ENCODE assay signal across 8 cellular contexts in the genomic region with DNA sequence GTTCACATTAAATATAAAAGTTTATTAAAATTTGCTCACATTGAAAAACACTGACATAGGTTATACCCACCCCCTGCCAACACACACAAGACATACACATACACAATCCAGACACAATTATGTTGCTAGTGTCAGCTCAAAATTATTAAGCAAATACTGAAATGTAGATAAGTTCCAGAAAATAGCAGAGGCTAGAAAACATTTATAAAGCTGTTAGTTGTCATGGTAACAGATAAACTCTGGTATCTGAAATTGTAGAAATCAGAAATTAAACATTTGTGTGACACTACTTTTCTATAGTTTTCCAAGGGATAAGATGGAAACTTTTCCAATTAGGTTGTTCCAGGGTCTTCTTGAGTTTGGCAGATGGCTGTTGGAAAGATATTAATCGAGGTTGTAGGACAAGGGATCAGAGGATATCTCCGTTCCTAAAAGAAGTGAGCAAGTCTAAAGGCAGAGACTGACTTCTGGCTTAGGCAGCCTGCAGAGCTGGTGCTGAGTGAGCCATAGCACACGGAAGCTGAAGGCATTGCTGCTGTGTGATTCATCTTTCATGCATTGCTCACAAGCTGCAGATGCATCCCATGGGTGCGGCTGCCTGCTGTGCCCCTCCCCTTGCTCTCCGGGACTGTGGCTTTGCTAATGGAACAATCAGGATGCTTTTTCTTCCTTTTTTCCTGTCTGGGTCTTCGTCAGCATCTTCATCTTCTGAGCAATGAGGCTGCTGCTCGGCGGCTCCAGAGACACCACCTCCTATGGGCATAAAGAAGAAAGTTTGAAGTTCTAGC.
A peak's percentile ranks its signal among the peaks of the same experiment; 100 is the strongest.
DNase-seq lines count a peak whose midpoint lies in the region; ATAC-seq, FAIRE-seq and TF ChIP-seq lines count a peak whose summit lies in the region.

No MANE protein-coding gene starts in this region.

- H3K27me3 ChIP-seq in HepG2 (ENCODE audit: control insufficient read depth in 1 of 2, insufficient read depth in 2 of 2, low read length in 2 of 2) (peaks cover 1 to 3% of the 10 kb centered on the region in 2 experiments; a peak in 1 of 5 replicates), spleen (replicated peaks in 1 of 7) (peaks cover 0 to 23% (median 0%) of the 10 kb centered on the region in 7 donors)

- TF ChIP-seq POLR2A in HepG2 (IDR thresholded peaks at IDR 0.05; ENCODE audit: insufficient read depth in 1 of 2, low read depth in 2 of 2, low read length in 2 of 2) (no peak), spleen (IDR thresholded peaks at IDR 0.05) (no peak)

- intact Hi-C loops in HepG2 (cut with micrococcal nuclease; ENCODE audit: unreplicated experiment) (no loop called here), spleen (cut with DNase I; ENCODE audit: low total_unique reads) (loop anchor here (10.0 kb wide), 1 partner anchor 56 kb away; no protein-coding TSS in a partner anchor)

- ATAC-seq in HepG2 = no peak
- ATAC-seq in stimulated activated naive B cell treated with anti-CD40 and anti-IgM and Interleukin-4, amounts not matched to agents 10 μg/mL and 1 μg/mL and 100 μg/mL, for 72 hours (replicated peaks) = no peak
- no peak for ATAC-seq in GM19023 (IDR thresholded peaks at IDR 0.05; ENCODE audit: unreplicated experiment)
- no peak for ATAC-seq in HG03159 (IDR thresholded peaks at IDR 0.05; ENCODE audit: unreplicated experiment)

- H3K4me1 Mint-ChIP-seq in stimulated activated naive B cell treated with anti-CD40 and anti-IgM and Interleukin-4, amounts not matched to agents 10 μg/mL and 1 μg/mL and 100 μg/mL, for 72 hours = no peaks in the 10 kb centered on the region

- H3K79me2 ChIP-seq in HepG2 (ENCODE audit: insufficient read depth, low read length) = no peaks in the 10 kb centered on the region

- no peak overlapping the region for H3K27ac ChIP-seq in HepG2 (ENCODE audit: extremely low read length, insufficient read depth, low read length)
- H3K27ac ChIP-seq in spleen = no peak overlapping the region

- TF ChIP-seq RAD21 in HepG2 (CRISPR knock-in tag; IDR thresholded peaks at IDR 0.05) = no peak

- CTCF ChIA-PET in HepG2 (lab: Yijun Ruan, JAX; ENCODE audit: low intra/inter-chr PET ratio, low total read pairs) = no interaction called here

- H3K36me3 ChIP-seq in HepG2 (replicated peaks in 1 of 2; ENCODE audit: control insufficient read depth in 1 of 2, insufficient read depth in 2 of 2, low read length in 2 of 2) (no peaks in the 10 kb centered on the region), spleen (no peaks in the 10 kb centered on the region)

- H2AFZ ChIP-seq in HepG2 (ENCODE audit: low read length) = no peak overlapping the region

- under 1% methylated on average over 7 of the region's 8 CpGs for WGBS in HepG2 (ENCODE audit: low lambda C conversion rate)
- WGBS in spleen, 5 donors = 44 to 62% (median 53%) methylated on average over 8 of the region's 8 CpGs

- peaks cover 34 to 51% of the 10 kb centered on the region in 2 donors for H3K27me3 Mint-ChIP-seq in stimulated activated naive B cell treated with anti-CD40 and anti-IgM and Interleukin-4, amounts not matched to agents 10 μg/mL and 1 μg/mL and 100 μg/mL, for 72 hours

- FAIRE-seq in HepG2 (lab: Jason Lieb, UNC) = no peak

- POLR2A ChIA-PET in HepG2 (lab: Yijun Ruan, JAX) = no interaction called here

- H3K4me1 ChIP-seq in HepG2 (ENCODE audit: insufficient read depth, low read length) (no peaks in the 10 kb centered on the region), spleen (no peaks in the 10 kb centered on the region)

- in situ Hi-C loops in HepG2 (cut with HindIII; ENCODE audit: extremely low pct_ligation_motif_present, low pct_unique_long_range_greater_than_20kb) = no loop called here

- H3K9me3 Mint-ChIP-seq in stimulated activated naive B cell treated with anti-CD40 and anti-IgM and Interleukin-4, amounts not matched to agents 10 μg/mL and 1 μg/mL and 100 μg/mL, for 72 hours = no peaks in the 10 kb centered on the region

- H3K4me2 ChIP-seq in HepG2 (ENCODE audit: low read depth, low read length) = no peak overlapping the region

- H3K9ac ChIP-seq in HepG2 (ENCODE audit: insufficient read depth, low read depth, low read length) = no peak overlapping the region

- H4K20me1 ChIP-seq in HepG2 (ENCODE audit: insufficient read depth, low read length) = no peaks in the 10 kb centered on the region

- DNase-seq in AG20443 (ENCODE audit: low spot score) (peak; percentile 95), MV-4-11 (lab: John Stamatoyannopoulos, UW) (peak; percentile 24), brain pericyte (ENCODE audit: low read depth, low spot score) (peak; percentile 76), HepG2 (ENCODE audit: low spot score) (no peak), spleen (no peak)
- DNase-seq in stimulated activated naive B cell treated with anti-CD40 and anti-IgM and Interleukin-4, amounts not matched to agents 10 μg/mL and 1 μg/mL and 100 μg/mL, for 72 hours = no peak

- TF ChIP-seq EP300 in HepG2 (IDR thresholded peaks at IDR 0.05; ENCODE audit: low read depth in 2 of 2, low read length in 2 of 2) (no peak), HepG2 (CRISPR knock-in tag; IDR thresholded peaks at IDR 0.05; ENCODE audit: borderline replicate concordance) (no peak)

- H3K4me3 Mint-ChIP-seq in stimulated activated naive B cell treated with anti-CD40 and anti-IgM and Interleukin-4, amounts not matched to agents 10 μg/mL and 1 μg/mL and 100 μg/mL, for 72 hours = no peak overlapping the region

- no TSS peak for BruUV-seq in HepG2 (replicated peaks; lab: Mats Ljungman, UMichigan)

- H3K27ac Mint-ChIP-seq in stimulated activated naive B cell treated with anti-CD40 and anti-IgM and Interleukin-4, amounts not matched to agents 10 μg/mL and 1 μg/mL and 100 μg/mL, for 72 hours = no peak overlapping the region

- no peaks in the 10 kb centered on the region for H3K9me3 ChIP-seq in HepG2 (ENCODE audit: low read length)
- no peaks in the 10 kb centered on the region for H3K9me3 ChIP-seq in spleen

- H3K4me3 ChIP-seq in HepG2 (replicated peaks in 1 of 3; ENCODE audit: insufficient read depth in 1 of 3, low read depth in 2 of 3, low read length in 3 of 3) = no peak overlapping the region
- H3K4me3 ChIP-seq in spleen = no peak overlapping the region

- H3K36me3 Mint-ChIP-seq in stimulated activated naive B cell treated with anti-CD40 and anti-IgM and Interleukin-4, amounts not matched to agents 10 μg/mL and 1 μg/mL and 100 μg/mL, for 72 hours = no peaks in the 10 kb centered on the region

- TF ChIP-seq CTCF in HepG2 (CRISPR knock-in tag; IDR thresholded peaks at IDR 0.05) = no peak
- TF ChIP-seq CTCF in spleen (IDR thresholded peaks at IDR 0.05 in 8 of 11, conservative IDR thresholded peaks at IDR 0.05 in 3 of 11) = no peak

TF ChIP-seq in HepG2, 621 proteins besides CTCF, POLR2A, EP300 and RAD21:
- peak; percentile 43; the same call in 1 of the 2 replicates for TF ChIP-seq RFX1 (IDR thresholded peaks at IDR 0.05)
- no peak for TF ChIP-seq ONECUT2 (CRISPR knock-in tag; IDR thresholded peaks at IDR 0.05)
TF ChIP-seq in HepG2: peak in this region for 1.

Comparison
In these comparisons a context has a peak if more than half of its experiments do, and no peak if none do; other contexts are left out.
1. DNase-seq: peak in AG20443 (single experiment), MV-4-11 (single experiment) and brain pericyte (single experiment); none in HepG2 (single experiment), stimulated activated naive B cell treated with anti-CD40 and anti-IgM and Interleukin-4, amounts not matched to agents 10 μg/mL and 1 μg/mL and 100 μg/mL, for 72 hours (single experiment) and spleen (single experiment).